Comparison of ENCODE assay signal across 25 cellular contexts in genomic region chr9:127139775-127140174, GRCh38. TPM values are rescaled to one million over a fixed set of nuclear protein-coding genes. Genes with fewer than 3 reads are reported as not detected.
"Had no signal": no experiment of that assay in that cellular context is flagged by ENCODE, and none has a peak within 500 bp of the region (broad histone marks: within the 10 kb centered on the region; RNA-seq: fewer than 3 reads in every experiment).

No MANE protein-coding gene starts in this region.

- H3K9me3 ChIP-seq: esophagus squamous epithelium, left ventricle myocardium inferior, thoracic aorta had no signal

- H3K27ac Mint-ChIP-seq: activated CD8-positive, alpha-beta memory T cell treated with anti-CD3 and anti-CD28 coated beads, Interleukin-2, amount 10 ng/mL, durations not matched to agents 7 days and 5 days; activated CD8-positive, alpha-beta T cell treated with anti-CD3 and anti-CD28 coated beads, Interleukin-2, amount 10 ng/mL, durations not matched to agents 7 days and 5 days; activated naive CD4-positive, alpha-beta T cell treated with anti-CD3 and anti-CD28 coated beads for 36 hours; activated naive CD8-positive, alpha-beta T cell treated with anti-CD3 and anti-CD28 coated beads, Interleukin-2, amount 10 ng/mL, durations not matched to agents 7 days and 5 days; mesothelial cell of epicardium; naive thymus-derived CD4-positive, alpha-beta T cell had no signal

- H3K4me3 Mint-ChIP-seq: activated CD8-positive, alpha-beta memory T cell treated with anti-CD3 and anti-CD28 coated beads, Interleukin-2, amount 10 ng/mL, durations not matched to agents 7 days and 5 days; activated CD8-positive, alpha-beta T cell treated with anti-CD3 and anti-CD28 coated beads, Interleukin-2, amount 10 ng/mL, durations not matched to agents 7 days and 5 days; activated naive CD4-positive, alpha-beta T cell treated with anti-CD3 and anti-CD28 coated beads for 36 hours; activated naive CD8-positive, alpha-beta T cell treated with anti-CD3 and anti-CD28 coated beads, Interleukin-2, amount 10 ng/mL, durations not matched to agents 7 days and 5 days; mesothelial cell of epicardium; naive thymus-derived CD4-positive, alpha-beta T cell; neural crest cell had no signal

- H3K9me3 Mint-ChIP-seq: activated naive CD4-positive, alpha-beta T cell treated with anti-CD3 and anti-CD28 coated beads for 36 hours; activated naive CD8-positive, alpha-beta T cell treated with anti-CD3 and anti-CD28 coated beads, Interleukin-2, amount 10 ng/mL, durations not matched to agents 7 days and 5 days; mesothelial cell of epicardium; neural crest cell had no signal

- H3K27me3 ChIP-seq: brain microvascular endothelial cell, esophagus squamous epithelium had no signal

- H3K27ac ChIP-seq: brain microvascular endothelial cell, epithelial cell of prostate, esophagus squamous epithelium, left ventricle myocardium inferior, thoracic aorta had no signal

- H3K4me1 Mint-ChIP-seq: activated CD8-positive, alpha-beta memory T cell treated with anti-CD3 and anti-CD28 coated beads, Interleukin-2, amount 10 ng/mL, durations not matched to agents 7 days and 5 days; activated naive CD8-positive, alpha-beta T cell treated with anti-CD3 and anti-CD28 coated beads, Interleukin-2, amount 10 ng/mL, durations not matched to agents 7 days and 5 days; mesothelial cell of epicardium; naive thymus-derived CD4-positive, alpha-beta T cell had no signal

- H3K36me3 ChIP-seq: brain microvascular endothelial cell, esophagus squamous epithelium, left ventricle myocardium inferior, thoracic aorta had no signal

- DNase-seq: activated CD4-positive, alpha-beta T cell treated with anti-CD3 and anti-CD28 coated beads for 1 hour; activated CD4-positive, alpha-beta T cell treated with anti-CD3 and anti-CD28 coated beads, Interleukin-2, amount 50 U/mL, for 1 hour; activated CD8-positive, alpha-beta T cell treated with anti-CD3 and anti-CD28 coated beads, Interleukin-2, amount 10 ng/mL, durations not matched to agents 7 days and 5 days; activated naive CD4-positive, alpha-beta T cell treated with anti-CD3 and anti-CD28 coated beads for 36 hours; activated naive CD8-positive, alpha-beta T cell treated with anti-CD3 and anti-CD28 coated beads, Interleukin-2, amount 10 ng/mL, durations not matched to agents 7 days and 5 days; amniotic stem cell; brain microvascular endothelial cell; dermis blood vessel endothelial cell; effector CD8-positive, alpha-beta T cell; esophagus squamous epithelium; foreskin melanocyte; glutamatergic neuron; left ventricle myocardium inferior; naive thymus-derived CD4-positive, alpha-beta T cell; nucleus accumbens; right cardiac atrium; stimulated activated CD4-positive, alpha-beta T cell treated with anti-CD3 and anti-CD28 coated beads, Interleukin-4, amount 100 ng/mL, for 1 hour; stimulated activated naive CD8-positive, alpha-beta T cell treated with anti-CD3 and anti-CD28 coated beads, Interleukin-15, Interleukin-2, amounts not matched to agents 100 U/mL and 50 U/mL, for 24 hours; T-helper 2 cell; trophoblast cell had no signal

- H3K36me3 Mint-ChIP-seq: activated CD8-positive, alpha-beta memory T cell treated with anti-CD3 and anti-CD28 coated beads, Interleukin-2, amount 10 ng/mL, durations not matched to agents 7 days and 5 days; activated naive CD8-positive, alpha-beta T cell treated with anti-CD3 and anti-CD28 coated beads, Interleukin-2, amount 10 ng/mL, durations not matched to agents 7 days and 5 days; mesothelial cell of epicardium; naive thymus-derived CD4-positive, alpha-beta T cell had no signal

- H3K4me3 ChIP-seq: esophagus squamous epithelium, left ventricle myocardium inferior, thoracic aorta had no signal

RNA-seq across cellular contexts. Expression of gene ANGPTL2, which starts 17.3 kb away (rescaled TPM):
- total RNA-seq: activated CD8-positive, alpha-beta memory T cell treated with anti-CD3 and anti-CD28 coated beads, Interleukin-2, amount 10 ng/mL, durations not matched to agents 7 days and 5 days; activated CD8-positive, alpha-beta T cell treated with anti-CD3 and anti-CD28 coated beads, Interleukin-2, amount 10 ng/mL, durations not matched to agents 7 days and 5 days; activated naive CD4-positive, alpha-beta T cell treated with anti-CD3 and anti-CD28 coated beads for 36 hours; activated naive CD8-positive, alpha-beta T cell treated with anti-CD3 and anti-CD28 coated beads, Interleukin-2, amount 10 ng/mL, durations not matched to agents 7 days and 5 days; naive thymus-derived CD4-positive, alpha-beta T cell had no signal
